Comparison of ENCODE assay signal across 17 cellular contexts in genomic region chr10:1272079-1272478, GRCh38.
A peak's percentile ranks its signal among the peaks of the same experiment; 100 is the strongest.
DNase-seq lines count a peak whose midpoint lies in the region; ATAC-seq and TF ChIP-seq lines count a peak whose summit lies in the region.
"Had no signal": no experiment of that assay in that cellular context is flagged by ENCODE, and none has a peak within 500 bp of the region (broad histone marks: within the 10 kb centered on the region; RNA-seq: fewer than 3 reads in every experiment).

No MANE protein-coding gene starts in this region.

- H3K4me3 ChIP-seq in endodermal cell (ENCODE audit: low read length), result no peak overlapping the region
- H3K4me3 ChIP-seq in smooth muscle cell, result no peak overlapping the region
- H3K4me3 ChIP-seq in WERI-Rb-1 (ENCODE audit: low read depth, low read length), result no peak overlapping the region
- H3K4me3 ChIP-seq: BLaER1, GM23338 had no signal

- H3K79me2 ChIP-seq in smooth muscle cell (ENCODE audit: low read depth), result no peaks in the 10 kb centered on the region

- H3K27me3 ChIP-seq in endodermal cell (ENCODE audit: control insufficient read depth, insufficient read depth, low read length, poor library complexity, severe bottlenecking) (no peaks in the 10 kb centered on the region), smooth muscle cell (ENCODE audit: low read depth) (peaks cover 6% of the 10 kb centered on the region), WERI-Rb-1 (ENCODE audit: insufficient read depth, low read depth, severe bottlenecking) (peaks cover 5% of the 10 kb centered on the region)
- H3K27me3 ChIP-seq: BLaER1 had no signal

- TF ChIP-seq CTCF in endodermal cell (conservative IDR thresholded peaks at IDR 0.05), result no peak
- TF ChIP-seq CTCF in smooth muscle cell (IDR thresholded peaks at IDR 0.05; ENCODE audit: borderline replicate concordance, insufficient read depth, poor library complexity, severe bottlenecking), result no peak
- no peak for TF ChIP-seq CTCF in WERI-Rb-1 (IDR thresholded peaks at IDR 0.05; ENCODE audit: low read depth, low read length)

- no peak for ATAC-seq in GM18498 (IDR thresholded peaks at IDR 0.05; ENCODE audit: unreplicated experiment)
- ATAC-seq: GM23338 had no signal

- H3K4me2 ChIP-seq in smooth muscle cell, result no peak overlapping the region
- H3K4me2 ChIP-seq: BLaER1, GM23338 had no signal

- intact Hi-C loops in cardiac septum (cut with DNase I), result no loop called here

- no peaks in the 10 kb centered on the region for H3K36me3 Mint-ChIP-seq in endodermal cell (ENCODE audit: low read depth)
- H3K36me3 Mint-ChIP-seq: CD4-positive, CD25-positive, alpha-beta regulatory T cell had no signal

- H3K9me3 ChIP-seq in endodermal cell (ENCODE audit: control insufficient read depth, low read length) (no peaks in the 10 kb centered on the region), smooth muscle cell (replicated peaks; ENCODE audit: low read depth) (no peaks in the 10 kb centered on the region), WERI-Rb-1 (ENCODE audit: severe bottlenecking) (no peaks in the 10 kb centered on the region)
- H3K9me3 ChIP-seq: BLaER1 had no signal

- no peak overlapping the region for H3K4me3 Mint-ChIP-seq in endodermal cell
- H3K4me3 Mint-ChIP-seq: CD4-positive, CD25-positive, alpha-beta regulatory T cell; GM23338; H9 had no signal

- H3K4me1 ChIP-seq in endodermal cell (ENCODE audit: control insufficient read depth, insufficient read depth, low read length) (no peaks in the 10 kb centered on the region), smooth muscle cell (ENCODE audit: low read depth) (no peaks in the 10 kb centered on the region)

- no peaks in the 10 kb centered on the region for H4K20me1 ChIP-seq in smooth muscle cell (ENCODE audit: low read depth)
- H4K20me1 ChIP-seq: BLaER1 had no signal

- H3K27ac Mint-ChIP-seq in endodermal cell, result no peak overlapping the region
- H3K27ac Mint-ChIP-seq: GM23338 had no signal

- H3K9me3 Mint-ChIP-seq in endodermal cell, result peaks cover 5% of the 10 kb centered on the region
- H3K9me3 Mint-ChIP-seq: CD4-positive, CD25-positive, alpha-beta regulatory T cell; GM23338 had no signal

- no peaks in the 10 kb centered on the region for H3F3A ChIP-seq in smooth muscle cell (ENCODE audit: low read depth)

- H3K27ac ChIP-seq in endodermal cell (ENCODE audit: low read depth, low read length) (no peak overlapping the region), smooth muscle cell (ENCODE audit: low read depth) (no peak overlapping the region), WERI-Rb-1 (no peak overlapping the region)
- H3K27ac ChIP-seq: BLaER1 had no signal

- no peak overlapping the region for H3K9ac ChIP-seq in endodermal cell (ENCODE audit: extremely low read depth, low read length, poor library complexity, severe bottlenecking)
- no peak overlapping the region for H3K9ac ChIP-seq in smooth muscle cell (ENCODE audit: low read depth)
- H3K9ac ChIP-seq: BLaER1 had no signal

- no peaks in the 10 kb centered on the region for H3K27me3 Mint-ChIP-seq in endodermal cell (ENCODE audit: insufficient read depth)

- peaks cover 1% of the 10 kb centered on the region for H3K4me1 Mint-ChIP-seq in endodermal cell
- H3K4me1 Mint-ChIP-seq: CD4-positive, CD25-positive, alpha-beta regulatory T cell had no signal

- no peak overlapping the region for H2AFZ ChIP-seq in smooth muscle cell (ENCODE audit: low read depth)
- H2AFZ ChIP-seq: GM23338 had no signal

- no peaks in the 10 kb centered on the region for H3K36me3 ChIP-seq in endodermal cell (ENCODE audit: control insufficient read depth, insufficient read depth, low read length)
- H3K36me3 ChIP-seq in smooth muscle cell (ENCODE audit: low read depth), result no peaks in the 10 kb centered on the region
- no peaks in the 10 kb centered on the region for H3K36me3 ChIP-seq in WERI-Rb-1
- H3K36me3 ChIP-seq: BLaER1 had no signal

- peak; percentile 38 for DNase-seq in ELF-1 (ENCODE audit: low read depth, low spot score)
- peak; percentile 41 for DNase-seq in UCSD-AML1 (lab: John Stamatoyannopoulos, UW; ENCODE audit: unreplicated experiment)
- peak; percentile 26 for DNase-seq in endodermal cell
- DNase-seq in smooth muscle cell (lab: John Stamatoyannopoulos, UW; ENCODE audit: unreplicated experiment), result peak; percentile 18
- no peak for DNase-seq in cardiac septum (ENCODE audit: low spot score)
- no peak for DNase-seq in WERI-Rb-1
- DNase-seq: CD4-positive, CD25-positive, alpha-beta regulatory T cell; H9; KBM-7; MV-4-11; NCI-H2029 treated with DMSO at 0.1 percent for 48 hours; NCI-H526 treated with DMSO at 0.1 percent for 48 hours; Right ventricle myocardium superior; RPMI8226 had no signal

- WGBS in endodermal cell (ENCODE audit: insufficient coverage in 1 of 2, insufficient read length in 1 of 2), 2 experiments, result 94 to 98% methylated on average over 5 of the region's 5 CpGs
- 27% methylated on average over 5 of the region's 5 CpGs for WGBS in smooth muscle cell (ENCODE audit: low lambda C conversion rate)

Comparison
In these comparisons a context has a peak if more than half of its experiments do, and no peak if none do; other contexts are left out.
1. DNase-seq: peak in ELF-1 (single experiment), UCSD-AML1 (single experiment), endodermal cell (single experiment) and smooth muscle cell (single experiment); none in cardiac septum (single experiment) and WERI-Rb-1 (single experiment).